In the genomic region with DNA sequence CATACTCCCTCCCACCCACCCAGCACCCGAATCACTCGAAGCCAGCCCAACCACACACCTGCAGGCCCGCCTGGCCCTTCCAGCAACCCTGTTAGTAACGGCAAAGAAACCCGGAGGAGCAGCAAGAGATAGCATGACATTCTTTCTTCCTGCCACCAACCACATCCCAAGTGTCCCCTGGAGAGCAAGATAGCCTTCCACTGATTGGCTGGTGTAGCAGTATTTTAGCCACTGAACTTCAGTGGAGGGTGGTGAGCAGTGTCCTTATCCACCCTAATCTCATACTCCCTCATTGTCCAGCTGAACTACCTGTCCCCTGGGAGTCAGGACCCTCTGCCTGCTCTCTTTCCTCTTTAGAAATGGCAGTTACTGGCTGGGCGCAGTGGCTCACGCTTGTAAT, we compare ENCODE assay signal across 25 cellular contexts. TPM values are rescaled to one million over a fixed set of nuclear protein-coding genes. Genes with fewer than 3 reads are reported as not detected.
"Had no signal": no experiment of that assay in that cellular context is flagged by ENCODE, and none has a peak within 500 bp of the region (broad histone marks: within the 10 kb centered on the region; RNA-seq: fewer than 3 reads in every experiment).

No MANE protein-coding gene starts in this region.

- H3K27me3 Mint-ChIP-seq: activated naive CD4-positive, alpha-beta T cell treated with anti-CD3 and anti-CD28 coated beads, Interleukin-2, amount 50 U/mL, for 24 hours; brain; memory B cell had no signal

- ATAC-seq: activated CD4-positive, CD25-positive, alpha-beta regulatory T cell treated with anti-CD3 and anti-CD28 coated beads, Interleukin-2, amount 50 U/mL, for 24 hours; heart left ventricle had no signal

- H3K4me3 ChIP-seq: heart left ventricle, thyroid gland had no signal

- H3K27ac ChIP-seq: heart left ventricle, thyroid gland, VCaP had no signal

- H3K36me3 ChIP-seq: thyroid gland had no signal

- H3K27ac Mint-ChIP-seq: activated naive CD4-positive, alpha-beta T cell treated with anti-CD3 and anti-CD28 coated beads, Interleukin-2, amount 50 U/mL, for 24 hours; memory B cell; T-helper 1 cell treated with Interleukin-12 subunit alpha and Interleukin-12 subunit beta and Interleukin-4 antibody, amounts not matched to agents 30 μg/mL and 1 μg/mL, for 36 hours had no signal

- DNase-seq: activated CD4-positive, alpha-beta T cell treated with anti-CD3 and anti-CD28 coated beads, Interleukin-2, amount 50 U/mL, for 1 hour; activated gamma-delta T cell treated with Interleukin-2 at 50 U/mL for 16 hours; activated T-cell treated with anti-CD3 and anti-CD28 coated beads, Interleukin-2, amount 50 U/mL, for 1 hour; anterior cingulate cortex; islet precursor cell; nucleus accumbens; stimulated activated CD4-positive, alpha-beta T cell treated with anti-CD3 and anti-CD28 coated beads, Interleukin-4, amount 100 ng/mL, for 1 hour; stimulated activated naive CD4-positive, alpha-beta T cell treated with Interleukin-2 at 50 U/mL for 16 hours; T1000; thyroid gland had no signal

- H3K4me3 Mint-ChIP-seq: activated naive CD4-positive, alpha-beta T cell treated with anti-CD3 and anti-CD28 coated beads, Interleukin-2, amount 50 U/mL, for 24 hours; brain; memory B cell; nephron; T-helper 1 cell treated with Interleukin-12 subunit alpha and Interleukin-12 subunit beta and Interleukin-4 antibody, amounts not matched to agents 30 μg/mL and 1 μg/mL, for 36 hours had no signal

- H3K27me3 ChIP-seq: heart left ventricle, thyroid gland had no signal

- H3K9me3 Mint-ChIP-seq: activated naive CD4-positive, alpha-beta T cell treated with anti-CD3 and anti-CD28 coated beads, Interleukin-2, amount 50 U/mL, for 24 hours; brain; memory B cell; nephron; T-helper 1 cell treated with Interleukin-12 subunit alpha and Interleukin-12 subunit beta and Interleukin-4 antibody, amounts not matched to agents 30 μg/mL and 1 μg/mL, for 36 hours had no signal

- H3K9me3 ChIP-seq: heart left ventricle, thyroid gland had no signal

RNA-seq across cellular contexts. Expression of a gene that starts 0.8 kb away (rescaled TPM):
- total RNA-seq: cardiac septum, epithelial cell of proximal tubule, fibroblast of villous mesenchyme, heart left ventricle, lower leg skin, mononuclear cell, myocyte, thyroid gland, urinary bladder had no signal
